ENCODE assay signal across 8 cellular contexts in the genomic region with DNA sequence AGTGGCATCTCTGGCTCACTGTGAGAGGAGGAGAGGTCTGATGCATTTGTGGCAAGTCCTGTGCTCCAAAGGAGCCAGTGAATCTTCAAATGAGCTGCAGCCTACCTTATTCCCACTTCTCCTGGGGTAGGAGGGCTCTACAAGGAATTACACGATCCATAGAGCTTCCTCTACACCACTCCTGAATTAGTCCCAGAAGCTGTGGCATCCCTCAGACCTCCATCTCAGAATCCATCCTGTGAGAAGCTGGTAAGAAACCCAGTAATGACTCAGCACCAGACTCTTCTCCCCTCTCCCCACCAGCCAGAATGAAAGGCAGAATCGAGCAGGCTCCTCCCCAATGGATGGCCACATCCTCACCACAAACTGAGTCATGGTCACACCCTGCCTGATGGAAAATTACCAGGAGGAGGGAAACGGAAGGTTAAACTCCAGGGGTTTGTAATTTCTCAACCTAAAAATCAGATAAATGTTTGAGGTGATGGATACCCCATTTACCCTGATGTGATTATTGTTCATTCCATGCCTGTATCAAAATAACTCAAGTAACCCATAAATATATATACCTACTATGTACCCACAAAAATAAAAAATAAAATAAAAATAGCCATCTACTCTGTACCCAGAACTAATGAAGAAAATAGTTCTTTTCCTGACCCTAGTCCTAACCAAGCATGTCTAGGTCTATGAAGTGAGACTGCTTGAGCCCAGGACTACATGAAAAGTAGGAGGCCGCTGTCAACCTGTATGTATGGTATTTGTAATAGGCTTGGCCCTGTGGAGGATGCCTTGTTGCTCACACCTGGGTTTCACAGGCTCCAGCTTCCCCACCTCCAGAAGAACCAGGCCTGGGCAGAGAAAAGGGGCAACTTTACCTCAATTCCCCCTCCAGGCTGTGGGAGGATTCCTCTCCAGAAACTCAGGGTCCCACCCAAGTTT. TPM values are rescaled to one million over a fixed set of nuclear protein-coding genes. Genes with fewer than 3 reads are reported as not detected.
DNase-seq lines count a peak whose midpoint lies in the region; ATAC-seq lines count a peak whose summit lies in the region.

No MANE protein-coding gene starts in this region.

- ATAC-seq in GM18870 (IDR thresholded peaks at IDR 0.05; ENCODE audit: unreplicated experiment) (peak; percentile 69), HG03196 (IDR thresholded peaks at IDR 0.05; ENCODE audit: unreplicated experiment) (peak; percentile 72)

- H3K79me1 ChIP-seq in neuronal stem cell (ENCODE audit: low read depth, low read length), result no peaks in the 10 kb centered on the region

- no peak overlapping the region for H3K9ac ChIP-seq in SK-N-MC (ENCODE audit: insufficient read length)
- peak overlapping the region; percentile 75 for H3K9ac ChIP-seq in adipocyte (ENCODE audit: low read length)
- H3K9ac ChIP-seq in neuronal stem cell (ENCODE audit: low read depth, low read length, poor library complexity), result no peak overlapping the region

- no peak overlapping the region for H4K8ac ChIP-seq in neuronal stem cell (ENCODE audit: low read depth, low read length)

- no peak overlapping the region for H2BK15ac ChIP-seq in neuronal stem cell (ENCODE audit: low read length)

- no peak overlapping the region for H3K14ac ChIP-seq in neuronal stem cell (ENCODE audit: low read length)

- H3K4ac ChIP-seq in neuronal stem cell (ENCODE audit: low read length), result no peak overlapping the region

- no peak overlapping the region for H2AK5ac ChIP-seq in neuronal stem cell (ENCODE audit: low read depth, low read length)

- peak; percentile 98 for DNase-seq in A172 (ENCODE audit: low spot score)
- DNase-seq in SK-N-MC (ENCODE audit: low read depth, low spot score), result no peak
- peak; percentile 98 for DNase-seq in adipocyte (ENCODE audit: low read depth)
- DNase-seq in iPS-NIHi11 (ENCODE audit: low spot score), result peak; percentile 51
- peak; percentile 24 to 52 (median 36) for DNase-seq in stimulated activated CD4-positive, alpha-beta T cell treated with anti-CD3 and anti-CD28 coated beads, TNF-alpha, amount 100 ng/mL, for 4 hours (ENCODE audit: low read depth in 3 of 3)
- DNase-seq in neuronal stem cell (ENCODE audit: low spot score), result no peak

- no peak overlapping the region for H2BK12ac ChIP-seq in neuronal stem cell (ENCODE audit: low read length)

- no peak overlapping the region for H4K91ac ChIP-seq in neuronal stem cell (ENCODE audit: low read depth, low read length, poor library complexity)

- H3K36me3 ChIP-seq in SK-N-MC (ENCODE audit: insufficient read depth, low read length), result peaks cover 25% of the 10 kb centered on the region
- peaks cover 27% of the 10 kb centered on the region for H3K36me3 ChIP-seq in adipocyte (ENCODE audit: control insufficient read depth, insufficient read depth, low read length, severe bottlenecking)
- peaks cover 12 to 39% of the 10 kb centered on the region in 2 donors for H3K36me3 ChIP-seq in neuronal stem cell (replicated peaks in 1 of 2; ENCODE audit: control insufficient read depth in 2 of 2, insufficient read depth in 2 of 2, low read length in 2 of 2)

- H3K27ac ChIP-seq in SK-N-MC (peak overlapping the region; percentile 4; the same call in 1 of the 2 replicates), neuronal stem cell (replicated peaks; ENCODE audit: low read length) (no peak overlapping the region)

- H3K9me3 ChIP-seq in SK-N-MC (ENCODE audit: low read depth, low read length) (no peaks in the 10 kb centered on the region), adipocyte (ENCODE audit: control insufficient read depth, low read length) (no peaks in the 10 kb centered on the region), neuronal stem cell (replicated peaks in 1 of 2; ENCODE audit: control insufficient read depth in 2 of 2, insufficient read depth in 1 of 2, low read depth in 1 of 2, low read length in 2 of 2) (no peaks in the 10 kb centered on the region)

- no peak overlapping the region for H3K18ac ChIP-seq in neuronal stem cell (ENCODE audit: low read length)

- no peak overlapping the region for H3K4me2 ChIP-seq in neuronal stem cell (ENCODE audit: insufficient read depth, low read length, poor library complexity, severe bottlenecking)

- H2AFZ ChIP-seq in neuronal stem cell (ENCODE audit: low read length), result no peak overlapping the region

- H2BK120ac ChIP-seq in neuronal stem cell (ENCODE audit: low read depth, low read length), result no peak overlapping the region

- no peak overlapping the region for H3K23ac ChIP-seq in neuronal stem cell (ENCODE audit: low read depth, low read length, poor library complexity)

- WGBS in neuronal stem cell (ENCODE audit: extremely low coverage in 2 of 2, insufficient read length in 2 of 2, insufficient replicate concordance in 1 of 2), 2 donors, result no CpG with 5 or more reads among the region's 4 CpGs

- no peak overlapping the region for H2BK5ac ChIP-seq in neuronal stem cell (ENCODE audit: low read length)

- H3K4me1 ChIP-seq in adipocyte (ENCODE audit: control insufficient read depth, insufficient read depth, low read length) (peaks cover 23% of the 10 kb centered on the region), neuronal stem cell (ENCODE audit: control insufficient read depth in 2 of 2, insufficient read depth in 1 of 2, low read depth in 1 of 2, low read length in 2 of 2) (peaks cover 2 to 6% of the 10 kb centered on the region in 2 donors)

- no peaks in the 10 kb centered on the region for H3K27me3 ChIP-seq in adipocyte (replicated peaks; ENCODE audit: control insufficient read depth, insufficient read depth, low read length)
- H3K27me3 ChIP-seq in neuronal stem cell (ENCODE audit: control insufficient read depth in 3 of 3, insufficient read depth in 3 of 3, low read depth in 1 of 3, low read length in 3 of 3), result no peaks in the 10 kb centered on the region

- H3K4me3 ChIP-seq in SK-N-MC, result no peak overlapping the region
- peak overlapping the region; percentile 71 for H3K4me3 ChIP-seq in adipocyte (ENCODE audit: low read length)
- no peak overlapping the region for H3K4me3 ChIP-seq in neuronal stem cell (ENCODE audit: low read length in 2 of 2)

RNA-seq across cellular contexts. Expression of gene PKM, which starts 6.6 kb away (rescaled TPM):
- 2,848 and 2,886 TPM in 2 replicates for total RNA-seq in A172 (2014; rRNA removed; shearing (Covaris generic))
- 356 TPM for polyA plus RNA-seq in neuronal stem cell (2013, experiment 1 of 2)
- 349 TPM for polyA plus RNA-seq in neuronal stem cell (2013, experiment 2 of 2)

RNA-seq across cellular contexts. Expression of gene PARP6, which starts 34.8 kb away (rescaled TPM):
- 30.4 and 32.3 TPM in 2 replicates for total RNA-seq in A172 (2014; rRNA removed; shearing (Covaris generic))
- polyA plus RNA-seq in neuronal stem cell (2013, experiment 1 of 2), result 38.0 TPM
- 39.5 TPM for polyA plus RNA-seq in neuronal stem cell (2013, experiment 2 of 2)

RNA-seq across cellular contexts. Expression of gene GRAMD2A, which starts 40.0 kb away (rescaled TPM):
- total RNA-seq in A172 (2014; rRNA removed; shearing (Covaris generic)), result 3.2 TPM in 1 of 2 replicates, not detected in the other
- polyA plus RNA-seq in neuronal stem cell (2013, experiment 1 of 2), result 0.38 TPM
- 0.30 TPM for polyA plus RNA-seq in neuronal stem cell (2013, experiment 2 of 2)

Comparison
In these comparisons a context has a peak if more than half of its experiments do, and no peak if none do; other contexts are left out.
1. DNase-seq: peak in A172 (single experiment), adipocyte (single experiment), iPS-NIHi11 (single experiment) and stimulated activated CD4-positive, alpha-beta T cell treated with anti-CD3 and anti-CD28 coated beads, TNF-alpha, amount 100 ng/mL, for 4 hours (3 of 3); none in SK-N-MC (single experiment) and neuronal stem cell (single experiment).